Comparison of ENCODE assay signal across 1 cellular context in the genomic region with DNA sequence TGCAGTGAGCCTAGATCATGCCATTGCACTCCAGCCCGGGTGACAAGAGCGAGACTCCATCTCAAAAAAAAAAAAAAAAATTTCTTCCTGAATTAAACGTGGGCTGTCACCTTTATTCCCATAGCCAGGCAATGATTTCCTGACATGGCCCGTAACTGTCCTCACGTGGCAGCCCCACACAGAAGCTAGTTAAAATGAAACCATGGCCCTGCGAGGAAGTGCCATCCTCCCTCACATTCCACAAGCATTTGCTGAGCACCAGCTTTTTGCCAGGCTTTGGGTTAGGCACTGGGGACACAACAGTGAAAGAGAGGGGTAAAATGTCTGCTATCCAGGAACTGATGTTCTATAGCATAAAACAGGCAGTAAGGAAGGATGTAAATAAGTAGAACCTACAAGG.
TF ChIP-seq lines count a peak whose summit lies in the region.

No MANE protein-coding gene starts in this region.

TF ChIP-seq in HEK293T, 16 proteins besides CTCF, POLR2A, EP300 and RAD21:
- TF ChIP-seq PKNOX1 (IDR thresholded peaks at IDR 0.05) (no peak), SP1 (IDR thresholded peaks at IDR 0.05) (no peak), ZNF384 (IDR thresholded peaks at IDR 0.05) (no peak), ELF4 (IDR thresholded peaks at IDR 0.05) (no peak), NFRKB (IDR thresholded peaks at IDR 0.05) (no peak), FOXK2 (IDR thresholded peaks at IDR 0.05) (no peak), LEF1 (IDR thresholded peaks at IDR 0.05; ENCODE audit: borderline replicate concordance) (no peak), FOXM1 (IDR thresholded peaks at IDR 0.05; ENCODE audit: borderline replicate concordance) (no peak), CTBP1 (IDR thresholded peaks at IDR 0.05; ENCODE audit: borderline replicate concordance) (no peak), TARDBP (IDR thresholded peaks at IDR 0.05) (no peak), BHLHE40 (IDR thresholded peaks at IDR 0.05; ENCODE audit: borderline replicate concordance) (no peak), ARNT (IDR thresholded peaks at IDR 0.05) (no peak), L3MBTL2 (conservative IDR thresholded peaks at IDR 0.05) (no peak), FOXA1 (IDR thresholded peaks at IDR 0.05) (no peak), SUZ12 (IDR thresholded peaks at IDR 0.05) (no peak), HDGF (IDR thresholded peaks at IDR 0.05; ENCODE audit: borderline replicate concordance) (no peak)
